ENCODE assay signal across 6 cellular contexts in genomic region chr4:9482871-9483270, GRCh38. TPM values are rescaled to one million over a fixed set of nuclear protein-coding genes. Genes with fewer than 3 reads are reported as not detected.
"Had no signal": no experiment of that assay in that cellular context is flagged by ENCODE, and none has a peak within 500 bp of the region (broad histone marks: within the 10 kb centered on the region; RNA-seq: fewer than 3 reads in every experiment).

No MANE protein-coding gene starts in this region.

RNA-seq across cellular contexts. Expression of gene DEFB131A, which starts 38.7 kb away (rescaled TPM):
- total RNA-seq: HepG2, HT-29, HT1080, IMR-90, K562 had no signal
- polyA plus RNA-seq: HepG2, IgD-negative memory B cell, IMR-90, K562 had no signal
